1 cellular context compared by ENCODE assay signal in the genomic region with DNA sequence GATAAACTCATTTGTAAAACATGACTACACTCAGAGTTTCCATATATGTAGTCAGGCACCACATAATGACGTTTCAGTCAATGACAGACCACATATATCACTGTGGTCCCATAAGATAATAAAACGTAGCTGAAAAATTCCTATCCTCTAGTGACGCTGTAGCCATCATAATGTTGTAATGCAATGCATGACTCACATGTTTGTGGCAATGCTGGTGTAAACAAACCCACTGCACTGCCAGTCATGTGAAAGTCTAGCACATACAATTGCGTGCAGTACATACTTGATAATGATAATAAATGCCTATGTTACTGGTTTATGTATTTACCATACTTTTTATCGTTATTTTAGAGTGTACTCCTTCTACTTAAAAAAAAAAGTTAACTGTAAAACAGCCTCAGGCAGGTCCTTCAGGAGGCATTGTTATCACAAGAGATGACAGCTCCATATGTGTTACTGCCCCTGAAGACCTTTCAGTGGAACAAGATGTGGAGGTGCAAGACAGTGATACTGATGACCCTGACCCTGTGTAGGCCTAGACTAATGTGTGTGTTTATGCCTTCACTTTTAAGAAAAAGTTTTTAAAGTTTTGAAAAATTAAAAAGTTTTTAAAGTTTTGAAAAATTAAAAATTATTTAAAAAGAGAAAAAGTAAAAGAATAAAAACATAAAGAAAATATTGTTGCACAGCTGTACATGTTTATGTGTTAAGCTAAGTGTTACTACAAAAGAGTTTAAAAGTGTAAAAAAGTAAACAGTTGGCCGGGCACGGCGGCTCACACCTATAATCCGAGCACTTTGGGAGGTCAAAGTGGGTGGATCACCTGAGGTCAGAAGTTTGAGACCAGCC.
TF ChIP-seq lines count a peak whose summit lies in the region.

No MANE protein-coding gene starts in this region.

TF ChIP-seq in K562, 482 proteins besides CTCF, POLR2A, EP300 and RAD21 (continues in another document):
- TF ChIP-seq TARDBP (IDR thresholded peaks at IDR 0.05) (peak; percentile 83; the same call in 1 of the 2 replicates), SIRT6 (IDR thresholded peaks at IDR 0.05; ENCODE audit: low read depth, low read length) (no peak), TEAD2 (tag; IDR thresholded peaks at IDR 0.05) (peak; percentile 23; the same call in 1 of the 2 replicates), MCM2 (IDR thresholded peaks at IDR 0.05; ENCODE audit: low read depth) (no peak), ZNF592 (IDR thresholded peaks at IDR 0.05) (peak; percentile 88), ATF7 (IDR thresholded peaks at IDR 0.05) (peak; percentile 97), ELF2 (CRISPR knock-in tag; IDR thresholded peaks at IDR 0.05) (no peak), TGIF2 (CRISPR knock-in tag; IDR thresholded peaks at IDR 0.05) (no peak), ZNF407 (IDR thresholded peaks at IDR 0.05; ENCODE audit: low read depth) (no peak), MAFG (tag; conservative IDR thresholded peaks at IDR 0.05) (peak; percentile 60), POLR2B (IDR thresholded peaks at IDR 0.05; ENCODE audit: low read depth, partially characterized antibody) (peak; percentile 70), ZNF398 (CRISPR knock-in tag; IDR thresholded peaks at IDR 0.05) (no peak), BRF2 (IDR thresholded peaks at IDR 0.05; ENCODE audit: borderline replicate concordance, insufficient read depth, insufficient read length) (no peak), KAT8 (IDR thresholded peaks at IDR 0.05; ENCODE audit: low read depth) (no peak), CGGBP1 (CRISPR knock-in tag; IDR thresholded peaks at IDR 0.05) (0 out of 2 replicates have a peak, but pooled peaks have one; percentile 25), CSDE1 (IDR thresholded peaks at IDR 0.05) (peak in 1 of 2 experiments; percentile 74; a peak in 2 of 4 replicates), CXXC5 (CRISPR knock-in tag; IDR thresholded peaks at IDR 0.05) (peak; percentile 20; the same call in 1 of the 2 replicates), LEF1 (IDR thresholded peaks at IDR 0.05) (peak; percentile 78; the same call in 1 of the 2 replicates), ZNF197 (CRISPR knock-in tag; IDR thresholded peaks at IDR 0.05; ENCODE audit: low read depth) (0 out of 2 replicates have a peak, but pooled peaks have one; percentile 40), PHF21A (IDR thresholded peaks at IDR 0.05; ENCODE audit: borderline replicate concordance, low read depth) (no peak), CBX8 (IDR thresholded peaks at IDR 0.05; ENCODE audit: borderline replicate concordance, extremely low read depth, low read depth, low read length, poor library complexity, severe bottlenecking) (no peak), ZNF445 (CRISPR knock-in tag; IDR thresholded peaks at IDR 0.05; ENCODE audit: low read depth) (no peak), MXD1 (CRISPR knock-in tag; IDR thresholded peaks at IDR 0.05; ENCODE audit: borderline replicate concordance, poor library complexity, severe bottlenecking) (no peak), MED1 (CRISPR knock-in tag; IDR thresholded peaks at IDR 0.05; ENCODE audit: borderline replicate concordance) (no peak)
- TF ChIP-seq, protein P1, sequence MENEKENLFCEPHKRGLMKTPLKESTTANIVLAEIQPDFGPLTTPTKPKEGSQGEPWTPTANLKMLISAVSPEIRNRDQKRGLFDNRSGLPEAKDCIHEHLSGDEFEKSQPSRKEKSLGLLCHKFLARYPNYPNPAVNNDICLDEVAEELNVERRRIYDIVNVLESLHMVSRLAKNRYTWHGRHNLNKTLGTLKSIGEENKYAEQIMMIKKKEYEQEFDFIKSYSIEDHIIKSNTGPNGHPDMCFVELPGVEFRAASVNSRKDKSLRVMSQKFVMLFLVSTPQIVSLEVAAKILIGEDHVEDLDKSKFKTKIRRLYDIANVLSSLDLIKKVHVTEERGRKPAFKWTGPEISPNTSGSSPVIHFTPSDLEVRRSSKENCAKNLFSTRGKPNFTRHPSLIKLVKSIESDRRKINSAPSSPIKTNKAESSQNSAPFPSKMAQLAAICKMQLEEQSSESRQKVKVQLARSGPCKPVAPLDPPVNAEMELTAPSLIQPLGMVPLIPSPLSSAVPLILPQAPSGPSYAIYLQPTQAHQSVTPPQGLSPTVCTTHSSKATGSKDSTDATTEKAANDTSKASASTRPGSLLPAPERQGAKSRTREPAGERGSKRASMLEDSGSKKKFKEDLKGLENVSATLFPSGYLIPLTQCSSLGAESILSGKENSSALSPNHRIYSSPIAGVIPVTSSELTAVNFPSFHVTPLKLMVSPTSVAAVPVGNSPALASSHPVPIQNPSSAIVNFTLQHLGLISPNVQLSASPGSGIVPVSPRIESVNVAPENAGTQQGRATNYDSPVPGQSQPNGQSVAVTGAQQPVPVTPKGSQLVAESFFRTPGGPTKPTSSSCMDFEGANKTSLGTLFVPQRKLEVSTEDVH (IDR thresholded peaks at IDR 0.05; ENCODE audit: low read depth, partially characterized antibody): peak; percentile 70
- TF ChIP-seq, protein P2, sequence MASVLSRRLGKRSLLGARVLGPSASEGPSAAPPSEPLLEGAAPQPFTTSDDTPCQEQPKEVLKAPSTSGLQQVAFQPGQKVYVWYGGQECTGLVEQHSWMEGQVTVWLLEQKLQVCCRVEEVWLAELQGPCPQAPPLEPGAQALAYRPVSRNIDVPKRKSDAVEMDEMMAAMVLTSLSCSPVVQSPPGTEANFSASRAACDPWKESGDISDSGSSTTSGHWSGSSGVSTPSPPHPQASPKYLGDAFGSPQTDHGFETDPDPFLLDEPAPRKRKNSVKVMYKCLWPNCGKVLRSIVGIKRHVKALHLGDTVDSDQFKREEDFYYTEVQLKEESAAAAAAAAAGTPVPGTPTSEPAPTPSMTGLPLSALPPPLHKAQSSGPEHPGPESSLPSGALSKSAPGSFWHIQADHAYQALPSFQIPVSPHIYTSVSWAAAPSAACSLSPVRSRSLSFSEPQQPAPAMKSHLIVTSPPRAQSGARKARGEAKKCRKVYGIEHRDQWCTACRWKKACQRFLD (CRISPR knock-in tag; IDR thresholded peaks at IDR 0.05): peak; percentile 69
- TF ChIP-seq, protein P3, sequence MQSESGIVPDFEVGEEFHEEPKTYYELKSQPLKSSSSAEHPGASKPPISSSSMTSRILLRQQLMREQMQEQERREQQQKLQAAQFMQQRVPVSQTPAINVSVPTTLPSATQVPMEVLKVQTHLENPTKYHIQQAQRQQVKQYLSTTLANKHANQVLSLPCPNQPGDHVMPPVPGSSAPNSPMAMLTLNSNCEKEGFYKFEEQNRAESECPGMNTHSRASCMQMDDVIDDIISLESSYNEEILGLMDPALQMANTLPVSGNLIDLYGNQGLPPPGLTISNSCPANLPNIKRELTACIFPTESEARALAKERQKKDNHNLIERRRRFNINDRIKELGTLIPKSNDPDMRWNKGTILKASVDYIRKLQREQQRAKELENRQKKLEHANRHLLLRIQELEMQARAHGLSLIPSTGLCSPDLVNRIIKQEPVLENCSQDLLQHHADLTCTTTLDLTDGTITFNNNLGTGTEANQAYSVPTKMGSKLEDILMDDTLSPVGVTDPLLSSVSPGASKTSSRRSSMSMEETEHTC (IDR thresholded peaks at IDR 0.05): 0 out of 2 replicates have a peak, but pooled peaks have one; percentile 47
